15 cellular contexts compared by ENCODE assay signal in genomic region chr11:9701799-9702198, GRCh38. TPM values are rescaled to one million over a fixed set of nuclear protein-coding genes. Genes with fewer than 3 reads are reported as not detected.
DNase-seq lines count a peak whose midpoint lies in the region; ATAC-seq, FAIRE-seq and TF ChIP-seq lines count a peak whose summit lies in the region.
"Had no signal": no experiment of that assay in that cellular context is flagged by ENCODE, and none has a peak within 500 bp of the region (broad histone marks: within the 10 kb centered on the region; RNA-seq: fewer than 3 reads in every experiment).

No MANE protein-coding gene starts in this region.

- no peaks in the 10 kb centered on the region for H3K9me3 ChIP-seq in OCI-LY1 (ENCODE audit: low read length)
- no peaks in the 10 kb centered on the region for H3K9me3 ChIP-seq in endothelial cell of umbilical vein (replicated peaks; ENCODE audit: control insufficient read depth, insufficient read depth, low read length)
- H3K9me3 ChIP-seq in stomach smooth muscle (ENCODE audit: control insufficient read depth in 2 of 2, low read length in 2 of 2): no peaks in the 10 kb centered on the region
- H3K9me3 ChIP-seq: adrenal gland, heart right ventricle had no signal

- H3F3A ChIP-seq in OCI-LY1 (ENCODE audit: insufficient read depth, low read length): 0 out of 2 replicates have a peak, but pooled peaks cover 4% of the 10 kb centered on the region

- H4K20me1 ChIP-seq in OCI-LY1 (ENCODE audit: insufficient read depth, low read length) (no peaks in the 10 kb centered on the region), endothelial cell of umbilical vein (replicated peaks; ENCODE audit: control insufficient read depth, extremely low read depth, insufficient read depth, low read length) (no peaks in the 10 kb centered on the region)

- intact Hi-C loops in activated CD4-positive, alpha-beta memory T cell treated with anti-CD3 and anti-CD28 coated beads for 36 hours (cut with micrococcal nuclease): no loop called here
- intact Hi-C loops in endothelial cell of umbilical vein (cut with micrococcal nuclease) (loop anchor here (2.0 kb wide), 2 partner anchors 13 to 15 kb away; no protein-coding TSS in a partner anchor), head of caudate nucleus (cut with DNase I) (no loop called here)

- DNase-seq in activated CD4-positive, alpha-beta memory T cell treated with anti-CD3 and anti-CD28 coated beads for 36 hours: no peak
- DNase-seq in activated CD4-positive, alpha-beta memory T cell treated with anti-CD3 and anti-CD28 coated beads, Interleukin-2, amount 10 ng/mL, durations not matched to agents 7 days and 5 days: no peak
- DNase-seq in endothelial cell of umbilical vein (ENCODE audit: low read depth, low spot score): peak; percentile 50
- DNase-seq in omental fat pad (ENCODE audit: low spot score): no peak
- no peak for DNase-seq in head of caudate nucleus
- no peak for DNase-seq in middle frontal gyrus (ENCODE audit: extremely low spot score, low spot score)
- DNase-seq: adrenal gland; effector CD4-positive, alpha-beta T cell; heart right ventricle; NCI-H774 had no signal

- no peaks in the 10 kb centered on the region for H3K36me3 Mint-ChIP-seq in activated CD4-positive, alpha-beta memory T cell treated with anti-CD3 and anti-CD28 coated beads for 36 hours
- H3K36me3 Mint-ChIP-seq in activated CD4-positive, alpha-beta memory T cell treated with anti-CD3 and anti-CD28 coated beads, Interleukin-2, amount 10 ng/mL, durations not matched to agents 7 days and 5 days (ENCODE audit: low read depth): no peaks in the 10 kb centered on the region

- peaks cover 73% of the 10 kb centered on the region for H3K4me1 ChIP-seq in OCI-LY1 (ENCODE audit: insufficient read depth, low read length, severe bottlenecking)
- H3K4me1 ChIP-seq in endothelial cell of umbilical vein (ENCODE audit: control insufficient read depth, extremely low read depth, insufficient read depth, low read length): peaks cover 53% of the 10 kb centered on the region
- no peaks in the 10 kb centered on the region for H3K4me1 ChIP-seq in stomach smooth muscle (ENCODE audit: control insufficient read depth, insufficient read depth, low read length)

- peak overlapping the region; percentile 5; the same call in 1 of the 2 replicates for H3K4me2 ChIP-seq in OCI-LY1 (ENCODE audit: low read length)
- H3K4me2 ChIP-seq in endothelial cell of umbilical vein (ENCODE audit: insufficient read depth, low read length): peak overlapping the region; percentile 71

- H3K36me3 ChIP-seq in OCI-LY1 (ENCODE audit: insufficient read depth, low read length): peaks cover 61% of the 10 kb centered on the region
- H3K36me3 ChIP-seq in endothelial cell of umbilical vein (ENCODE audit: control insufficient read depth in 2 of 2, extremely low read depth in 1 of 2, insufficient read depth in 2 of 2, low read length in 2 of 2): peaks cover 0 to 3% of the 10 kb centered on the region in 2 experiments
- no peaks in the 10 kb centered on the region for H3K36me3 ChIP-seq in stomach smooth muscle (ENCODE audit: control insufficient read depth in 2 of 2, insufficient read depth in 2 of 2, low read length in 2 of 2)
- H3K36me3 ChIP-seq: adrenal gland had no signal

- POLR2A ChIA-PET in activated CD4-positive, alpha-beta memory T cell treated with anti-CD3 and anti-CD28 coated beads for 36 hours (lab: Charles Lee): interaction anchor here (0.6 kb wide), 1 partner anchor 36 kb away, joined by 3 read pairs; no protein-coding TSS in a partner anchor
- POLR2A ChIA-PET in activated CD4-positive, alpha-beta memory T cell treated with anti-CD3 and anti-CD28 coated beads, Interleukin-2, amount 10 ng/mL, durations not matched to agents 7 days and 5 days (lab: Charles Lee): no interaction called here
- POLR2A ChIA-PET in endothelial cell of umbilical vein (lab: Charles Lee): no interaction called here

- peak overlapping the region; percentile 14 for H3K27ac Mint-ChIP-seq in activated CD4-positive, alpha-beta memory T cell treated with anti-CD3 and anti-CD28 coated beads for 36 hours
- no peak overlapping the region for H3K27ac Mint-ChIP-seq in activated CD4-positive, alpha-beta memory T cell treated with anti-CD3 and anti-CD28 coated beads, Interleukin-2, amount 10 ng/mL, durations not matched to agents 7 days and 5 days
- H3K27ac Mint-ChIP-seq: T-helper 1 cell treated with Interleukin-12 subunit alpha and Interleukin-12 subunit beta and Interleukin-4 antibody, amounts not matched to agents 30 μg/mL and 1 μg/mL, for 36 hours had no signal

- H3K27me3 Mint-ChIP-seq in activated CD4-positive, alpha-beta memory T cell treated with anti-CD3 and anti-CD28 coated beads for 36 hours: no peaks in the 10 kb centered on the region
- H3K27me3 Mint-ChIP-seq in activated CD4-positive, alpha-beta memory T cell treated with anti-CD3 and anti-CD28 coated beads, Interleukin-2, amount 10 ng/mL, durations not matched to agents 7 days and 5 days: no peaks in the 10 kb centered on the region

- H3K4me3 ChIP-seq in OCI-LY1 (ENCODE audit: low read depth, low read length, poor library complexity, severe bottlenecking) (no peak overlapping the region), endothelial cell of umbilical vein (replicated peaks in 1 of 3; ENCODE audit: insufficient read depth in 1 of 3, low read depth in 1 of 3, low read length in 3 of 3) (no peak overlapping the region), stomach smooth muscle (ENCODE audit: low read length in 2 of 2) (no peak overlapping the region)
- H3K4me3 ChIP-seq: adrenal gland, heart right ventricle had no signal

- no peaks in the 10 kb centered on the region for H3K9me2 ChIP-seq in OCI-LY1 (ENCODE audit: low read depth, low read length)

- ATAC-seq in omental fat pad (ENCODE audit: low FRiP score): no peak
- ATAC-seq: heart right ventricle had no signal

- H3K9ac ChIP-seq in OCI-LY1 (ENCODE audit: low read length) (peak overlapping the region; percentile 1; the same call in 1 of the 2 replicates), endothelial cell of umbilical vein (replicated peaks; ENCODE audit: extremely low read depth, insufficient read depth, low read length) (peak overlapping the region; percentile 19), stomach smooth muscle (ENCODE audit: low read length in 2 of 2) (no peak overlapping the region)

- H3K27ac ChIP-seq in OCI-LY1 (ENCODE audit: low read depth, low read length, poor library complexity, severe bottlenecking): peak overlapping the region; percentile 73
- peak overlapping the region; percentile 47 for H3K27ac ChIP-seq in endothelial cell of umbilical vein (ENCODE audit: insufficient read depth, low read depth, low read length)
- H3K27ac ChIP-seq in stomach smooth muscle (ENCODE audit: low read length): peak overlapping the region; percentile 38
- H3K27ac ChIP-seq: adrenal gland, HL-60 had no signal

- peaks cover 20% of the 10 kb centered on the region for H3K4me1 Mint-ChIP-seq in activated CD4-positive, alpha-beta memory T cell treated with anti-CD3 and anti-CD28 coated beads for 36 hours (ENCODE audit: low read depth)
- peaks cover 13% of the 10 kb centered on the region for H3K4me1 Mint-ChIP-seq in activated CD4-positive, alpha-beta memory T cell treated with anti-CD3 and anti-CD28 coated beads, Interleukin-2, amount 10 ng/mL, durations not matched to agents 7 days and 5 days

- no peak for TF ChIP-seq CTCF in OCI-LY1 (IDR thresholded peaks at IDR 0.05; ENCODE audit: low read length)
- TF ChIP-seq CTCF in endothelial cell of umbilical vein (IDR thresholded peaks at IDR 0.05; ENCODE audit: extremely low read depth in 1 of 2, insufficient read depth in 1 of 2, low read depth in 1 of 2, low read length in 2 of 2): no peak
- no peak for TF ChIP-seq CTCF in omental fat pad (IDR thresholded peaks at IDR 0.05)

- H3K9me3 Mint-ChIP-seq in activated CD4-positive, alpha-beta memory T cell treated with anti-CD3 and anti-CD28 coated beads for 36 hours: no peaks in the 10 kb centered on the region
- H3K9me3 Mint-ChIP-seq in activated CD4-positive, alpha-beta memory T cell treated with anti-CD3 and anti-CD28 coated beads, Interleukin-2, amount 10 ng/mL, durations not matched to agents 7 days and 5 days: no peaks in the 10 kb centered on the region
- H3K9me3 Mint-ChIP-seq: T-helper 1 cell treated with Interleukin-12 subunit alpha and Interleukin-12 subunit beta and Interleukin-4 antibody, amounts not matched to agents 30 μg/mL and 1 μg/mL, for 36 hours had no signal

- no peak overlapping the region for H3K4me3 Mint-ChIP-seq in activated CD4-positive, alpha-beta memory T cell treated with anti-CD3 and anti-CD28 coated beads for 36 hours
- no peak overlapping the region for H3K4me3 Mint-ChIP-seq in activated CD4-positive, alpha-beta memory T cell treated with anti-CD3 and anti-CD28 coated beads, Interleukin-2, amount 10 ng/mL, durations not matched to agents 7 days and 5 days
- H3K4me3 Mint-ChIP-seq: T-helper 1 cell treated with Interleukin-12 subunit alpha and Interleukin-12 subunit beta and Interleukin-4 antibody, amounts not matched to agents 30 μg/mL and 1 μg/mL, for 36 hours had no signal

- no peak overlapping the region for H2AFZ ChIP-seq in OCI-LY1 (ENCODE audit: low read length)
- H2AFZ ChIP-seq in endothelial cell of umbilical vein (ENCODE audit: low read depth, low read length): no peak overlapping the region

- dilution Hi-C loops in endothelial cell of umbilical vein (cut with MboI; ENCODE audit: extremely low pct_ligation_motif_present, low sequenced_read_pairs): no loop called here

- H3K9me1 ChIP-seq in endothelial cell of umbilical vein (replicated peaks; ENCODE audit: control insufficient read depth, extremely low read depth, insufficient read depth, low read length): no peaks in the 10 kb centered on the region

- no TSS peak for BruUV-seq in endothelial cell of umbilical vein (replicated peaks; lab: Mats Ljungman, UMichigan)

- H3K27me3 ChIP-seq in OCI-LY1 (ENCODE audit: insufficient read depth, low read length): no peaks in the 10 kb centered on the region
- H3K27me3 ChIP-seq in endothelial cell of umbilical vein (ENCODE audit: control insufficient read depth in 2 of 2, insufficient read depth in 2 of 2, low read length in 2 of 2): no peaks in the 10 kb centered on the region
- H3K27me3 ChIP-seq in stomach smooth muscle (ENCODE audit: control insufficient read depth in 1 of 2, insufficient read depth in 2 of 2, low read length in 2 of 2): no peaks in the 10 kb centered on the region
- H3K27me3 ChIP-seq: adrenal gland, heart right ventricle had no signal

- TF ChIP-seq POLR2A in endothelial cell of umbilical vein (IDR thresholded peaks at IDR 0.05; ENCODE audit: low read depth, low read length): no peak

- CTCF ChIA-PET in activated CD4-positive, alpha-beta memory T cell treated with anti-CD3 and anti-CD28 coated beads for 36 hours (lab: Charles Lee): no interaction called here
- CTCF ChIA-PET in activated CD4-positive, alpha-beta memory T cell treated with anti-CD3 and anti-CD28 coated beads, Interleukin-2, amount 10 ng/mL, durations not matched to agents 7 days and 5 days (lab: Charles Lee): no interaction called here
- CTCF ChIA-PET in endothelial cell of umbilical vein (lab: Charles Lee): interaction anchor here (2.1 kb wide), 1 partner anchor 9 kb away, joined by 7 read pairs; no protein-coding TSS in a partner anchor

- FAIRE-seq in endothelial cell of umbilical vein (lab: Jason Lieb, UNC): no peak
- FAIRE-seq: urothelium cell line had no signal

- H3K79me2 ChIP-seq in OCI-LY1 (ENCODE audit: insufficient read depth, low read length) (peaks cover 78% of the 10 kb centered on the region), endothelial cell of umbilical vein (ENCODE audit: control insufficient read depth, insufficient read depth, low read length) (peaks cover 74% of the 10 kb centered on the region)

RNA-seq across cellular contexts. Expression of gene SWAP70, which starts 37.9 kb away (rescaled TPM):
- total RNA-seq in activated CD4-positive, alpha-beta memory T cell treated with anti-CD3 and anti-CD28 coated beads for 36 hours: 1 to 10 TPM; 7.7 to 8.6 TPM
- 1 to 10 TPM; 8.6 to 9.1 TPM for total RNA-seq in activated CD4-positive, alpha-beta memory T cell treated with anti-CD3 and anti-CD28 coated beads, Interleukin-2, amount 10 ng/mL, durations not matched to agents 7 days and 5 days
- 156 and 165 TPM in 2 replicates for total RNA-seq in endothelial cell of umbilical vein
- polyA plus RNA-seq in endothelial cell of umbilical vein: 39.6 and 52.5 TPM in 2 replicates
- 62.4 and 66.8 TPM in 2 replicates for polyA plus RNA-seq in endothelial cell of umbilical vein (2011; cell fraction: cytosol; rRNA removed)
- polyA plus RNA-seq in endothelial cell of umbilical vein (2011; cell fraction: nucleus; rRNA removed): 49.5 and 63.1 TPM in 2 replicates
- polyA plus RNA-seq in endothelial cell of umbilical vein (2012): 106 and 152 TPM in 2 replicates
- 89.0 and 89.6 TPM in 2 replicates for polyA minus RNA-seq in endothelial cell of umbilical vein
- polyA minus RNA-seq in endothelial cell of umbilical vein (2011; cell fraction: cytosol; rRNA and poly(A)+ RNA removed): 16.4 TPM
- 49.5 and 64.0 TPM in 2 replicates for polyA minus RNA-seq in endothelial cell of umbilical vein (2011; cell fraction: nucleus; rRNA and poly(A)+ RNA removed)
- total RNA-seq in omental fat pad: 10 to 100 TPM; 35.6 to 81.7 (median 61.0) TPM

Comparison
In these comparisons a context has a peak if more than half of its experiments do, and no peak if none do; other contexts are left out.
1. H3K9ac ChIP-seq: peak in OCI-LY1 (single experiment) and endothelial cell of umbilical vein (single experiment); none in stomach smooth muscle (0 of 2).
2. Peak in every context shown above with its lines, with median percentiles within 50 percentile points of each other: H3K27ac ChIP-seq.